ENCODE assay signal across 22 cellular contexts in the genomic region with DNA sequence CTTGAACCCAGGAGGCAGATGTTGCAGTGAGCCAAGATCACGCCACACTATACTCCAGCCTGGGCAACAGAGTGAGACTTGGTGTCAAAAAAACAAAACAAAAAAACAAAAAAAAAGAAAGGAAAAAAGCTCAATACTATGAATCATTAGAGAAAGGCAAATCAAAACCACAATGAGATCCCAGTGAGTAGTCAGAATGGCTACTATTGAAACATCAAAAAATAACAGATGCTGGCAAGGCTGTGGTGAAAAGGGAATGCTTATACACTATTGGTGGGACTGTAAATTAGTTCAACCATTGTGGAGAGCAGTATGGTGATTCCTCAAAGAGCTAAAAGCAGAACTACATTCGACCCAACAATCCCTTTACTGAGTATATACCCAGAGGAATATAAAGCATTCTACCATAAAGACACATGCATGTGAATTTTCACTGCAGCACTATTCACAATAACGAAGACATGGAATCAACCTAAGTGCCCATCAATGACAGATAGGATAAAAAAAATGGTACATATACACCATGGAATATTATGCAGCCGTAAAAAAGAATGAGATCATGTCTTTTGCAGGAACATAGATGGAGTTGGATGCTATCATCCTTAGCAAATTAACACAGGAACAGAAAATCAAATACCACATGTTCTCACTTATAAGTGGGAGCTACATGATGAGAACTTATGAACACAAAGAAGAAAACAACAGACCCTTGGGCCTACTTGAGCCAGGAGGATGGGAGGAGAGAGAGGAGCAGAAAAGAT.
DNase-seq lines count a peak whose midpoint lies in the region; ATAC-seq, FAIRE-seq and TF ChIP-seq lines count a peak whose summit lies in the region.
"Had no signal": no experiment of that assay in that cellular context is flagged by ENCODE, and none has a peak within 500 bp of the region (broad histone marks: within the 10 kb centered on the region; RNA-seq: fewer than 3 reads in every experiment).

No MANE protein-coding gene starts in this region.

- H3K9ac ChIP-seq in astrocyte (ENCODE audit: low read length): no peak overlapping the region

- H3K9me3 ChIP-seq in astrocyte (ENCODE audit: insufficient read depth, low read depth, low read length): no peaks in the 10 kb centered on the region
- H3K9me3 ChIP-seq: A549, BE2C, HAP-1 had no signal

- no peak overlapping the region for H2AFZ ChIP-seq in astrocyte (ENCODE audit: low read depth, low read length)

- no peaks in the 10 kb centered on the region for H3K36me3 Mint-ChIP-seq in astrocyte (ENCODE audit: low read depth, unreplicated experiment)
- H3K36me3 Mint-ChIP-seq: CD14-positive monocyte; CD8-positive, alpha-beta T cell had no signal

- H3K4me2 ChIP-seq in astrocyte (ENCODE audit: low read length): no peak overlapping the region
- H3K4me2 ChIP-seq: A549 had no signal

- no peaks in the 10 kb centered on the region for H3K27me3 Mint-ChIP-seq in astrocyte (ENCODE audit: low read depth, unreplicated experiment)

- H3K79me2 ChIP-seq in astrocyte (ENCODE audit: insufficient read depth, low read length): no peaks in the 10 kb centered on the region

- TF ChIP-seq CTCF in astrocyte (IDR thresholded peaks at IDR 0.05; ENCODE audit: insufficient read depth, low read depth, low read length): no peak
- TF ChIP-seq CTCF in foreskin fibroblast (IDR thresholded peaks at IDR 0.05; ENCODE audit: low read depth, low read length): no peak

- H3K27me3 ChIP-seq in astrocyte (ENCODE audit: insufficient read depth, low read length): no peaks in the 10 kb centered on the region
- H3K27me3 ChIP-seq: BE2C had no signal

- no peak overlapping the region for H3K27ac ChIP-seq in astrocyte (ENCODE audit: low read depth, low read length)
- H3K27ac ChIP-seq: A549 had no signal

- H3K4me1 Mint-ChIP-seq in astrocyte (ENCODE audit: low read depth, unreplicated experiment): peaks cover 1% of the 10 kb centered on the region

- no peak overlapping the region for H3K4me3 ChIP-seq in astrocyte (ENCODE audit: insufficient read depth, low read depth, low read length)
- no peak overlapping the region for H3K4me3 ChIP-seq in foreskin fibroblast (ENCODE audit: low read depth in 1 of 2, low read length in 2 of 2)
- H3K4me3 ChIP-seq: A549, HAP-1 had no signal

- no peak for FAIRE-seq in astrocyte (lab: Jason Lieb, UNC)
- FAIRE-seq: A549, D721Med, G401.6, GM12891, H1, HepG2, HTR-8/SVneo had no signal

- no peak overlapping the region for H3K27ac Mint-ChIP-seq in astrocyte (ENCODE audit: unreplicated experiment)
- H3K27ac Mint-ChIP-seq: CD14-positive monocyte; CD8-positive, alpha-beta T cell had no signal

- H3K4me3 Mint-ChIP-seq in astrocyte (ENCODE audit: unreplicated experiment): no peak overlapping the region
- H3K4me3 Mint-ChIP-seq: CD14-positive monocyte; CD8-positive, alpha-beta T cell had no signal

- intact Hi-C loops in left ventricle myocardium superior (cut with micrococcal nuclease): no loop called here

- no peak for ATAC-seq in GM21723 (IDR thresholded peaks at IDR 0.05; ENCODE audit: unreplicated experiment)
- no peak for ATAC-seq in left ventricle myocardium superior
- ATAC-seq in HG03135 (IDR thresholded peaks at IDR 0.05; ENCODE audit: unreplicated experiment): no peak
- ATAC-seq: A549; CD8-positive, alpha-beta T cell; HepG2 had no signal

- H3K9me3 Mint-ChIP-seq in astrocyte (ENCODE audit: unreplicated experiment): no peaks in the 10 kb centered on the region

- no peaks in the 10 kb centered on the region for H3K36me3 ChIP-seq in astrocyte (ENCODE audit: insufficient read depth, low read length)
- H3K36me3 ChIP-seq: BE2C, HAP-1 had no signal

- DNase-seq in HT1080 (ENCODE audit: low read depth) (peak; percentile 15), astrocyte (ENCODE audit: low read depth) (peak; percentile 6), foreskin fibroblast (peak; percentile 10 to 21), left ventricle myocardium superior (no peak)
- DNase-seq in activated CD4-positive, alpha-beta T cell treated with anti-CD3 and anti-CD28 coated beads, Interleukin-2, amount 50 U/mL, for 4 hours: no peak
- DNase-seq: BE2C; CD8-positive, alpha-beta T cell; COR-L47; DMS153; DMS79 treated with DMSO at 0.1 percent for 48 hours; EL had no signal

- H3K4me1 ChIP-seq in astrocyte (ENCODE audit: insufficient read depth, low read length): no peaks in the 10 kb centered on the region
- H3K4me1 ChIP-seq: A549, HAP-1 had no signal

- H4K20me1 ChIP-seq in astrocyte (ENCODE audit: insufficient read depth, low read length): no peaks in the 10 kb centered on the region

Comparison
In these comparisons a context has a peak if more than half of its experiments do, and no peak if none do; other contexts are left out.
1. DNase-seq: peak in HT1080 (single experiment), astrocyte (single experiment) and foreskin fibroblast (2 of 2); none in activated CD4-positive, alpha-beta T cell treated with anti-CD3 and anti-CD28 coated beads, Interleukin-2, amount 50 U/mL, for 4 hours (0 of 2) and left ventricle myocardium superior (single experiment).